ENCODE assay signal across 9 cellular contexts in the genomic region with DNA sequence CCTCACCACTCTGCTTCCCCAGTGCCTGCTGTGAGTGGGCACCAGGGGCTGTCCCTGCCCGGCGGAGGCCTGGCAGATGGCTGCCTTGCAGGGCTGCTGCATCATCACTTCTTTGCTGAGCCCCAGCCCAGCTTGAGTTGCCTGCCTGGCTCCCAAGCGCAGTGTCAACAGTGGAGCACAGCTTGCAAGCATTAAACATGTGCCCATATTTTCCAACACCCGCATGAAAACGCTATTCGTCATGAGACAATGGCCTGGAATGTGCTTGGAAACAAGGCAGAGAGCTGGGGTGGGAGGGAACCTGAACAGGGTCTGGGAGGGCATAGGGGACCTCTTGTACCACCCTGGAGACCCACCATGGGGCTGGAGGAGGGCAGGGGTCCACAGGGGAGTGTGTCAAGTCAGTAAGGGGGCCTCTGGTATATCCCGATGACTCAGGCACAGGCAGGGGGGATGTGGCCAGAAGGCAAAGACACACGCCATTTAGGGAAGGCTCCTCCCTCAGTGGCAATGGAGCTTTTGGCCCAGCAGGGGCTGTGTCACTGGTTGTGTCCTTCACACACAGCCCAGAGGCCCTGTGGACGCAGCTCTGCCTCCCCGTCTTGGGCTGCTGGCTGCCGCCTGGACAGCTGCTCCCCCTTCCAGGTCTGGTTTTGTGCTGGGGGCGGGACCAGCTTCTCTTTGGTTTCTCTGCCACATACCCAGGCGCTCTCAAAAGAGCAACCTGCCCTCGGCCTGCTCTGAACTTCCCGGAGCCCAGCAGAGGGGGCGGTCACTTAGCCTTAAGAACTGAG. TPM values are rescaled to one million over a fixed set of nuclear protein-coding genes. Genes with fewer than 3 reads are reported as not detected.
DNase-seq lines count a peak whose midpoint lies in the region; ATAC-seq, FAIRE-seq and TF ChIP-seq lines count a peak whose summit lies in the region.
"Had no signal": no experiment of that assay in that cellular context is flagged by ENCODE, and none has a peak within 500 bp of the region (broad histone marks: within the 10 kb centered on the region; RNA-seq: fewer than 3 reads in every experiment).

No MANE protein-coding gene starts in this region.

- peak; percentile 33 for DNase-seq in NCI-H2196 (lab: John Stamatoyannopoulos, UW; ENCODE audit: unreplicated experiment)
- DNase-seq in NCI-H2196 treated with DMSO at 0.1 percent for 48 hours (lab: John Stamatoyannopoulos, UW; ENCODE audit: unreplicated experiment): no peak
- DNase-seq in bronchial epithelial cell (ENCODE audit: low read depth): peak; percentile 52
- peak; percentile 79 for DNase-seq in HepG2 (ENCODE audit: low spot score)
- no peak for DNase-seq in type B pancreatic cell (ENCODE audit: extremely low spot score, unreplicated experiment)
- DNase-seq in GM13976 (ENCODE audit: low spot score): no peak
- DNase-seq in effector memory CD8-positive, alpha-beta T cell: no peak
- DNase-seq: CD4-positive, CD25-positive, alpha-beta regulatory T cell had no signal

- H3K79me2 ChIP-seq in HepG2 (ENCODE audit: insufficient read depth, low read length): no peaks in the 10 kb centered on the region

- H3K36me3 ChIP-seq in bronchial epithelial cell (ENCODE audit: control insufficient read depth, insufficient read depth, low read length) (peaks cover 3% of the 10 kb centered on the region), HepG2 (replicated peaks in 1 of 2; ENCODE audit: control insufficient read depth in 1 of 2, insufficient read depth in 2 of 2, low read length in 2 of 2) (peaks cover 2 to 5% of the 10 kb centered on the region in 2 experiments; a peak in 2 of 5 replicates)

- no peaks in the 10 kb centered on the region for H3K9me3 ChIP-seq in HepG2 (ENCODE audit: low read length)

- 55% methylated on average over 12 of the region's 16 CpGs for WGBS in HepG2 (ENCODE audit: low lambda C conversion rate)

- no TSS peak for BruUV-seq in HepG2 (replicated peaks; lab: Mats Ljungman, UMichigan)

- TF ChIP-seq EP300 in HepG2 (IDR thresholded peaks at IDR 0.05; ENCODE audit: low read depth in 2 of 2, low read length in 2 of 2): no peak
- TF ChIP-seq EP300 in HepG2 (CRISPR knock-in tag; IDR thresholded peaks at IDR 0.05; ENCODE audit: borderline replicate concordance): no peak

- H3K27ac Mint-ChIP-seq in type B pancreatic cell: peak overlapping the region; percentile 85
- peak overlapping the region in 1 of 2 donors; percentile 51 for H3K27ac Mint-ChIP-seq in effector memory CD8-positive, alpha-beta T cell
- H3K27ac Mint-ChIP-seq: CD4-positive, CD25-positive, alpha-beta regulatory T cell had no signal

- H3K4me3 ChIP-seq in bronchial epithelial cell (ENCODE audit: low read depth, low read length) (no peak overlapping the region), HepG2 (replicated peaks in 1 of 3; ENCODE audit: insufficient read depth in 1 of 3, low read depth in 2 of 3, low read length in 3 of 3) (peak overlapping the region in 1 of 3 experiments; percentile 21; a peak in 1 of 6 replicates)

- CTCF ChIA-PET in HepG2 (lab: Yijun Ruan, JAX; ENCODE audit: low intra/inter-chr PET ratio, low total read pairs): interaction anchor here (1.6 to 2.9 kb wide), 2 partner anchors 35 to 68 kb away, joined by 16 to 27 read pairs; no protein-coding TSS in a partner anchor

- POLR2A ChIA-PET in HepG2 (lab: Yijun Ruan, JAX): interaction anchor here (0.7 to 7.0 kb wide), 15 partner anchors 8 to 68 kb away, joined by 3 to 134 read pairs (median 6); a partner anchor contains a TSS

- H3K4me1 Mint-ChIP-seq in type B pancreatic cell (ENCODE audit: unreplicated experiment): peaks cover 22% of the 10 kb centered on the region
- H3K4me1 Mint-ChIP-seq in effector memory CD8-positive, alpha-beta T cell (ENCODE audit: low read depth in 2 of 2): peaks cover 6 to 14% of the 10 kb centered on the region in 2 donors

- TF ChIP-seq RAD21 in HepG2 (CRISPR knock-in tag; IDR thresholded peaks at IDR 0.05): peak; percentile 84

- no peaks in the 10 kb centered on the region for H4K20me1 ChIP-seq in HepG2 (ENCODE audit: insufficient read depth, low read length)

- H2AFZ ChIP-seq in HepG2 (ENCODE audit: low read length): no peak overlapping the region

- peaks cover 5% of the 10 kb centered on the region for H3K36me3 Mint-ChIP-seq in type B pancreatic cell
- H3K36me3 Mint-ChIP-seq in effector memory CD8-positive, alpha-beta T cell (ENCODE audit: insufficient read depth): peaks cover 3% of the 10 kb centered on the region

- TF ChIP-seq CTCF in bronchial epithelial cell (IDR thresholded peaks at IDR 0.05; ENCODE audit: insufficient read depth, low read length, severe bottlenecking): peak; percentile 45
- TF ChIP-seq CTCF in HepG2 (CRISPR knock-in tag; IDR thresholded peaks at IDR 0.05): peak; percentile 43
- peak; percentile 61 for TF ChIP-seq CTCF in type B pancreatic cell (conservative IDR thresholded peaks at IDR 0.05)
- TF ChIP-seq CTCF in GM13976 (IDR thresholded peaks at IDR 0.05; ENCODE audit: borderline replicate concordance, control extremely low read depth, extremely low read depth, insufficient read depth, missing control alignments): no peak

- ATAC-seq in HepG2 (peak; percentile 91), HG03097 (IDR thresholded peaks at IDR 0.05; ENCODE audit: low FRiP score, unreplicated experiment) (no peak)
- no peak for ATAC-seq in effector memory CD8-positive, alpha-beta T cell (replicated peaks)

- FAIRE-seq in bronchial epithelial cell (lab: Jason Lieb, UNC): peak; percentile 7
- peak; percentile 90 for FAIRE-seq in HepG2 (lab: Jason Lieb, UNC)

- 0 out of 4 replicates have a peak, but pooled peaks of 1 of the 2 experiments have one; percentile 21 for TF ChIP-seq POLR2A in HepG2 (IDR thresholded peaks at IDR 0.05; ENCODE audit: insufficient read depth in 1 of 2, low read depth in 2 of 2, low read length in 2 of 2)

- H3K4me1 ChIP-seq in HepG2 (ENCODE audit: insufficient read depth, low read length): peaks cover 52% of the 10 kb centered on the region

- H3K27ac ChIP-seq in HepG2 (ENCODE audit: extremely low read length, insufficient read depth, low read length): peak overlapping the region; percentile 31

- intact Hi-C loops in HepG2 (cut with micrococcal nuclease; ENCODE audit: unreplicated experiment): loop anchor here (1.0 to 2.0 kb wide), 4 partner anchors 16 to 68 kb away; a partner anchor contains a TSS

- peak overlapping the region; percentile 52 for H3K9ac ChIP-seq in HepG2 (ENCODE audit: insufficient read depth, low read depth, low read length)

- no peak overlapping the region for H3K4me3 Mint-ChIP-seq in type B pancreatic cell
- no peak overlapping the region for H3K4me3 Mint-ChIP-seq in effector memory CD8-positive, alpha-beta T cell
- H3K4me3 Mint-ChIP-seq: CD4-positive, CD25-positive, alpha-beta regulatory T cell had no signal

- H3K27me3 Mint-ChIP-seq in type B pancreatic cell: no peaks in the 10 kb centered on the region
- no peaks in the 10 kb centered on the region for H3K27me3 Mint-ChIP-seq in effector memory CD8-positive, alpha-beta T cell
- H3K27me3 Mint-ChIP-seq: CD4-positive, CD25-positive, alpha-beta regulatory T cell had no signal

- peaks cover 4% of the 10 kb centered on the region for H3K9me3 Mint-ChIP-seq in type B pancreatic cell
- H3K9me3 Mint-ChIP-seq in effector memory CD8-positive, alpha-beta T cell: no peaks in the 10 kb centered on the region
- H3K9me3 Mint-ChIP-seq: CD4-positive, CD25-positive, alpha-beta regulatory T cell had no signal

- in situ Hi-C loops in HepG2 (cut with HindIII; ENCODE audit: extremely low pct_ligation_motif_present, low pct_unique_long_range_greater_than_20kb): no loop called here
- in situ Hi-C loops in GM13976 (cut with MboI; ENCODE audit: low sequenced_read_pairs, unreplicated experiment): no loop called here

- H3K4me2 ChIP-seq in HepG2 (ENCODE audit: low read depth, low read length): peak overlapping the region; percentile 63

- H3K27me3 ChIP-seq in bronchial epithelial cell (ENCODE audit: control insufficient read depth, insufficient read depth, low read length): no peaks in the 10 kb centered on the region
- H3K27me3 ChIP-seq in HepG2 (ENCODE audit: control insufficient read depth in 1 of 2, insufficient read depth in 2 of 2, low read length in 2 of 2): no peaks in the 10 kb centered on the region

RNA-seq across cellular contexts. Expression of a gene that starts 17.4 kb away (rescaled TPM):
- 20.0 and 42.6 TPM in 2 replicates for total RNA-seq in bronchial epithelial cell
- total RNA-seq in HepG2 (2016; rRNA removed; fragmentation: Illumina TruSeq; extraction: Trizol): 84.6 and 132 TPM in 2 replicates
- 43.5 and 50.3 TPM in 2 replicates for total RNA-seq in HepG2 (2016; cell fraction: cytosol; rRNA removed; fragmentation: Illumina TruSeq; extraction: Trizol; ENCODE audit: low read depth)
- total RNA-seq in HepG2 (2016; cell fraction: insoluble cytoplasmic fraction; rRNA removed; fragmentation: Illumina TruSeq; extraction: Trizol): 77.0 and 127 TPM in 2 replicates
- 144 and 145 TPM in 2 replicates for total RNA-seq in HepG2 (2016; cell fraction: membrane; rRNA removed; fragmentation: Illumina TruSeq; extraction: Trizol)
- 105 and 134 TPM in 2 replicates for total RNA-seq in HepG2 (2016; cell fraction: nucleus; rRNA removed; fragmentation: Illumina TruSeq; extraction: Trizol)
- polyA plus RNA-seq in HepG2 (2011; rRNA removed): 242 and 284 TPM in 2 replicates
- polyA plus RNA-seq in HepG2 (2011; cell fraction: cytosol; rRNA removed): 101 and 160 TPM in 2 replicates
- polyA plus RNA-seq in HepG2 (2011; cell fraction: nucleus; rRNA removed): 555 and 802 TPM in 2 replicates
- 157 and 253 TPM in 2 replicates for polyA plus RNA-seq in HepG2 (2012)
- 47.6 and 47.9 TPM in 2 replicates for polyA plus RNA-seq in HepG2 (2016; cell fraction: cytosol; fragmentation: Illumina TruSeq; extraction: Trizol; ENCODE audit: low read depth)
- polyA plus RNA-seq in HepG2 (2016; cell fraction: insoluble cytoplasmic fraction; fragmentation: Illumina TruSeq; extraction: Trizol; ENCODE audit: low read depth): 136 and 193 TPM in 2 replicates
- polyA plus RNA-seq in HepG2 (2016; cell fraction: membrane; fragmentation: Illumina TruSeq; extraction: Trizol; ENCODE audit: low read depth): 144 and 154 TPM in 2 replicates
- 467 and 522 TPM in 2 replicates for polyA plus RNA-seq in HepG2 (2016; cell fraction: nucleus; fragmentation: Illumina TruSeq; extraction: Trizol; ENCODE audit: insufficient read depth, low read depth)
- polyA minus RNA-seq in HepG2 (2011; rRNA and poly(A)+ RNA removed; ENCODE audit: low replicate concordance): 24.5 and 186 TPM in 2 replicates
- polyA minus RNA-seq in HepG2 (2011; cell fraction: cytosol; rRNA and poly(A)+ RNA removed): 155 and 166 TPM in 2 replicates
- polyA minus RNA-seq in HepG2 (2011; cell fraction: nucleus; rRNA and poly(A)+ RNA removed): 97.5 and 127 TPM in 2 replicates
- total RNA-seq in type B pancreatic cell (ENCODE audit: low replicate concordance): 92.2 and 118 TPM in 2 replicates
- polyA plus RNA-seq: CD4-positive, CD25-positive, alpha-beta regulatory T cell had no signal

RNA-seq across cellular contexts. Expression of a gene that starts 56.9 kb away (rescaled TPM):
- total RNA-seq in bronchial epithelial cell (0.26 and 2.0 TPM in 2 replicates), HepG2 (2016; rRNA removed; fragmentation: Illumina TruSeq; extraction: Trizol) (1.2 and 1.4 TPM in 2 replicates), type B pancreatic cell (ENCODE audit: low replicate concordance) (0.40 TPM in 1 of 2 replicates, not detected in the other)
- total RNA-seq in HepG2 (2016; cell fraction: cytosol; rRNA removed; fragmentation: Illumina TruSeq; extraction: Trizol; ENCODE audit: low read depth): 1.0 and 1.6 TPM in 2 replicates
- total RNA-seq in HepG2 (2016; cell fraction: insoluble cytoplasmic fraction; rRNA removed; fragmentation: Illumina TruSeq; extraction: Trizol): 1.2 and 1.3 TPM in 2 replicates
- total RNA-seq in HepG2 (2016; cell fraction: membrane; rRNA removed; fragmentation: Illumina TruSeq; extraction: Trizol): 1.8 and 2.4 TPM in 2 replicates
- total RNA-seq in HepG2 (2016; cell fraction: nucleus; rRNA removed; fragmentation: Illumina TruSeq; extraction: Trizol): 0.31 and 0.40 TPM in 2 replicates
- polyA plus RNA-seq in HepG2 (2011; rRNA removed): 1.3 and 1.6 TPM in 2 replicates
- 1.1 and 2.2 TPM in 2 replicates for polyA plus RNA-seq in HepG2 (2011; cell fraction: cytosol; rRNA removed)
- 0.83 and 1.9 TPM in 2 replicates for polyA plus RNA-seq in HepG2 (2011; cell fraction: nucleus; rRNA removed)
- 0.83 TPM in 2 replicates for polyA plus RNA-seq in HepG2 (2012)
- polyA plus RNA-seq in HepG2 (2016; cell fraction: cytosol; fragmentation: Illumina TruSeq; extraction: Trizol; ENCODE audit: low read depth): 1.3 and 2.1 TPM in 2 replicates
- polyA plus RNA-seq in HepG2 (2016; cell fraction: insoluble cytoplasmic fraction; fragmentation: Illumina TruSeq; extraction: Trizol; ENCODE audit: low read depth): 0.84 and 0.90 TPM in 2 replicates
- polyA plus RNA-seq in HepG2 (2016; cell fraction: membrane; fragmentation: Illumina TruSeq; extraction: Trizol; ENCODE audit: low read depth): 1.2 and 1.6 TPM in 2 replicates
- 0.96 and 1.1 TPM in 2 replicates for polyA plus RNA-seq in HepG2 (2016; cell fraction: nucleus; fragmentation: Illumina TruSeq; extraction: Trizol; ENCODE audit: insufficient read depth, low read depth)
- polyA minus RNA-seq in HepG2 (2011; rRNA and poly(A)+ RNA removed; ENCODE audit: low replicate concordance): 1.0 TPM in 1 of 2 replicates, not detected in the other
- 0.35 TPM in 1 of 2 replicates, not detected in the other for polyA minus RNA-seq in HepG2 (2011; cell fraction: cytosol; rRNA and poly(A)+ RNA removed)
- polyA minus RNA-seq in HepG2 (2011; cell fraction: nucleus; rRNA and poly(A)+ RNA removed): 0.50 and 1.5 TPM in 2 replicates
- total RNA-seq: CD4-positive, CD25-positive, alpha-beta regulatory T cell had no signal
- polyA plus RNA-seq: CD4-positive, CD25-positive, alpha-beta regulatory T cell had no signal

Comparison
In these comparisons a context has a peak if more than half of its experiments do, and no peak if none do; other contexts are left out.
1. DNase-seq: peak in NCI-H2196 (single experiment), bronchial epithelial cell (single experiment) and HepG2 (single experiment); none in NCI-H2196 treated with DMSO at 0.1 percent for 48 hours (single experiment), type B pancreatic cell (single experiment), GM13976 (single experiment) and effector memory CD8-positive, alpha-beta T cell (0 of 3).